16 cellular contexts compared by ENCODE assay signal in the genomic region with DNA sequence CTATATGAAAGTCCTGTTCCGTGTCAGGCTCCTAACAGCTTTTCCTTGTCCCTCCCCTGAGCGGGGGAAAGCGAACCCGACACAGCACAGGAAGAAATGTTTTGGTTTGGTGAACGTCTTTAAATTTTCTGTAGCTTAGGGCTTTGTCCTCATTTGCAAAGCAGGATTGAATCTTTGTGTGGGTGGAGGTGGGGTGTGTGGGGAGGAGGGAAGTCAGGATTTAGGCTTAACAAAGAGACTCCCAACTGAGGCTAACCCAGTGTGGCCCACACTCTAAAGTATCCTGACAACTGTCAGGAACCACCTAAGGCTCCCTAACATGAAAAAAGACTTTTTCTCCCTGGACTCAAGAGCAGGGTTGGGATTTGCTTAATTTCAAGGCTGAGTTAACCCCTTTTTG.
DNase-seq lines count a peak whose midpoint lies in the region; TF ChIP-seq lines count a peak whose summit lies in the region.
"Had no signal": no experiment of that assay in that cellular context is flagged by ENCODE, and none has a peak within 500 bp of the region (broad histone marks: within the 10 kb centered on the region; RNA-seq: fewer than 3 reads in every experiment).

No MANE protein-coding gene starts in this region.

- peak overlapping the region; percentile 75 for H3K4me2 ChIP-seq in neural progenitor cell
- H3K4me2 ChIP-seq: BLaER1 had no signal

- H2AFZ ChIP-seq in neural progenitor cell (replicated peaks) = peak overlapping the region; percentile 9

- H3K27ac Mint-ChIP-seq in neural progenitor cell = no peak overlapping the region
- H3K27ac Mint-ChIP-seq: CD4-positive, CD25-positive, alpha-beta regulatory T cell had no signal

- no peaks in the 10 kb centered on the region for H3K27me3 ChIP-seq in HUES48 (ENCODE audit: control insufficient read depth, insufficient read depth, low read length)
- H3K27me3 ChIP-seq in iPS-20b (ENCODE audit: insufficient read depth, low read length) = no peaks in the 10 kb centered on the region
- H3K27me3 ChIP-seq in neural progenitor cell = no peaks in the 10 kb centered on the region
- H3K27me3 ChIP-seq in BE2C = no peaks in the 10 kb centered on the region
- H3K27me3 ChIP-seq: BLaER1 had no signal

- peaks cover 12% of the 10 kb centered on the region for H3K27me3 Mint-ChIP-seq in neural progenitor cell (ENCODE audit: insufficient read depth, low read depth)

- no peak overlapping the region for H3K4me3 Mint-ChIP-seq in neural progenitor cell
- H3K4me3 Mint-ChIP-seq: CD4-positive, CD25-positive, alpha-beta regulatory T cell; CD8-positive, alpha-beta memory T cell had no signal

- TF ChIP-seq CTCF in neural progenitor cell (IDR thresholded peaks at IDR 0.05) (no peak), BE2C (IDR thresholded peaks at IDR 0.05; ENCODE audit: low read depth, low read length) (no peak)

- H3F3A ChIP-seq in neural progenitor cell (ENCODE audit: low read depth) = peaks cover 34% of the 10 kb centered on the region

- peaks cover 15% of the 10 kb centered on the region for H3K9me3 Mint-ChIP-seq in neural progenitor cell

- H3K27ac ChIP-seq in HUES48 (ENCODE audit: low read depth, low read length) = peak overlapping the region; percentile 29
- H3K27ac ChIP-seq in iPS-20b (ENCODE audit: low read length) = no peak overlapping the region
- H3K27ac ChIP-seq in neural progenitor cell = peak overlapping the region; percentile 62
- H3K27ac ChIP-seq: BLaER1, C4-2B had no signal

- peaks cover 42% of the 10 kb centered on the region for H3K4me1 Mint-ChIP-seq in neural progenitor cell
- H3K4me1 Mint-ChIP-seq: CD4-positive, CD25-positive, alpha-beta regulatory T cell; CD8-positive, alpha-beta memory T cell had no signal

- peak; percentile 59 for DNase-seq in neural progenitor cell (ENCODE audit: low spot score)
- DNase-seq in BE2C = no peak
- no peak for DNase-seq in GDM1 (lab: John Stamatoyannopoulos, UW)
- DNase-seq in NCI-H128 (lab: John Stamatoyannopoulos, UW; ENCODE audit: unreplicated experiment) = no peak
- DNase-seq: CD4-positive, CD25-positive, alpha-beta regulatory T cell; CD8-positive, alpha-beta memory T cell; DMS 273 treated with DMSO at 0.1 percent for 48 hours; DMS79; EL; GF-D8; GOT3; HCEC 1CT had no signal

- H3K4me1 ChIP-seq in HUES48 (ENCODE audit: control insufficient read depth, insufficient read depth, low read length) (no peaks in the 10 kb centered on the region), iPS-20b (ENCODE audit: insufficient read depth, low read length) (peaks cover 6% of the 10 kb centered on the region; the same call in 1 of the 2 replicates), neural progenitor cell (peaks cover 30% of the 10 kb centered on the region), BE2C (no peaks in the 10 kb centered on the region)
- H3K4me1 ChIP-seq: BLaER1 had no signal

- H4K20me1 ChIP-seq in neural progenitor cell (ENCODE audit: low read depth) = no peaks in the 10 kb centered on the region
- H4K20me1 ChIP-seq: BLaER1 had no signal

- peaks cover 3% of the 10 kb centered on the region for H3K36me3 Mint-ChIP-seq in neural progenitor cell
- H3K36me3 Mint-ChIP-seq: CD4-positive, CD25-positive, alpha-beta regulatory T cell had no signal

- peaks cover 92% of the 10 kb centered on the region for H3K9me3 ChIP-seq in HUES48 (ENCODE audit: control insufficient read depth, insufficient read depth, low read length)
- H3K9me3 ChIP-seq in iPS-20b (ENCODE audit: insufficient read depth, low read depth, low read length) = peaks cover 11% of the 10 kb centered on the region
- H3K9me3 ChIP-seq in neural progenitor cell (ENCODE audit: low read depth) = peaks cover 8% of the 10 kb centered on the region
- no peaks in the 10 kb centered on the region for H3K9me3 ChIP-seq in BE2C

- H3K9ac ChIP-seq in HUES48 (ENCODE audit: low read depth, low read length) = no peak overlapping the region
- no peak overlapping the region for H3K9ac ChIP-seq in iPS-20b (ENCODE audit: low read depth, low read length)
- H3K9ac ChIP-seq in neural progenitor cell = no peak overlapping the region
- H3K9ac ChIP-seq: BLaER1 had no signal

- H3K4me3 ChIP-seq in HUES48 (ENCODE audit: low read depth, low read length) (no peak overlapping the region), iPS-20b (ENCODE audit: low read length) (peak overlapping the region; percentile 36; the same call in 1 of the 2 replicates), neural progenitor cell (peak overlapping the region; percentile 14), BE2C (ENCODE audit: low read depth, low read length) (no peak overlapping the region)
- H3K4me3 ChIP-seq: BLaER1 had no signal

- H3K36me3 ChIP-seq in HUES48 (ENCODE audit: control insufficient read depth, insufficient read depth, low read length) (no peaks in the 10 kb centered on the region), iPS-20b (ENCODE audit: insufficient read depth, low read depth, low read length) (no peaks in the 10 kb centered on the region), neural progenitor cell (no peaks in the 10 kb centered on the region), BE2C (no peaks in the 10 kb centered on the region)
- H3K36me3 ChIP-seq: BLaER1 had no signal

- H3K79me2 ChIP-seq in neural progenitor cell (ENCODE audit: low read depth) = no peaks in the 10 kb centered on the region

Comparison
In these comparisons a context has a peak if more than half of its experiments do, and no peak if none do; other contexts are left out.
1. H3K4me3 ChIP-seq: peak in iPS-20b (single experiment) and neural progenitor cell (single experiment); none in HUES48 (single experiment) and BE2C (single experiment).